8 cellular contexts compared by ENCODE assay signal in the genomic region with DNA sequence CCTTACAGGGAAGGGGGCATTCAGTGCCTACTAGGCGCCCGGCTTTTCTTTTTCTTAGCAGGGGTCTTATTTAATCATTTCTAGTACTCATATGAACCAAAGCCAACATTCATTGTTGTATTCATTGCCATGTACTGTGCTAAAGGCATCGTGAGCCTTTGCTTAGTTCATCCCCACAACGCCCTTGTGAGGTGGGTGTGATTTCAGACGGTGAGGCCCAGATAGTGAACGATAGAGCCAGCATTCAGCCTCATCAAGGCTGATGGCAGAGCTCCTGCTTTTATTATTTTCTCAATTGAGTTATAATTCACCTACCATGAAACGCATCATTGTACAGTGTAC. TPM values are rescaled to one million over a fixed set of nuclear protein-coding genes. Genes with fewer than 3 reads are reported as not detected.
DNase-seq lines count a peak whose midpoint lies in the region; ATAC-seq and TF ChIP-seq lines count a peak whose summit lies in the region.

No MANE protein-coding gene starts in this region.

- no peak for DNase-seq in ovary
- DNase-seq in activated CD8-positive, alpha-beta memory T cell treated with anti-CD3 and anti-CD28 coated beads, Interleukin-2, amount 50 U/mL, for 4 hours = no peak

- H3K4me1 ChIP-seq in duodenal mucosa (ENCODE audit: control insufficient read depth in 1 of 2, insufficient read depth in 2 of 2, low read length in 2 of 2) (peaks cover 11 to 15% of the 10 kb centered on the region in 2 donors), ovary (ENCODE audit: insufficient read depth) (peaks cover 4% of the 10 kb centered on the region)

- intact Hi-C loops in ovary (cut with DNase I) = no loop called here

- H3K9me3 ChIP-seq in duodenal mucosa (ENCODE audit: control insufficient read depth in 1 of 2, low read length in 2 of 2) = no peaks in the 10 kb centered on the region
- no peaks in the 10 kb centered on the region for H3K9me3 ChIP-seq in ovary

- H3K9ac ChIP-seq in duodenal mucosa (ENCODE audit: low read depth in 1 of 2, low read length in 2 of 2) = peak overlapping the region; percentile 2 to 20

- H3K4me3 ChIP-seq in duodenal mucosa (ENCODE audit: low read depth in 1 of 2, low read length in 2 of 2) (peak overlapping the region in 1 of 2 donors; percentile 46), ovary (peak overlapping the region; percentile 5)

- H3K27ac ChIP-seq in duodenal mucosa (ENCODE audit: low read depth, low read length) (no peak overlapping the region), ovary (peak overlapping the region in 1 of 2 donors; percentile 42)

- TF ChIP-seq POLR2A in ovary (IDR thresholded peaks at IDR 0.05) = no peak

- TF ChIP-seq CTCF in ovary (IDR thresholded peaks at IDR 0.05) = no peak

- ATAC-seq in GM18498 (IDR thresholded peaks at IDR 0.05; ENCODE audit: unreplicated experiment) = peak; percentile 13
- ATAC-seq in HG03432 (IDR thresholded peaks at IDR 0.05; ENCODE audit: unreplicated experiment) = peak; percentile 21
- ATAC-seq in GM19452 (IDR thresholded peaks at IDR 0.05; ENCODE audit: unreplicated experiment) = no peak
- ATAC-seq in GM19455 (IDR thresholded peaks at IDR 0.05; ENCODE audit: unreplicated experiment) = no peak
- ATAC-seq in GM18858 (IDR thresholded peaks at IDR 0.05; ENCODE audit: unreplicated experiment) = no peak

- H3K27me3 ChIP-seq in duodenal mucosa (ENCODE audit: control insufficient read depth in 1 of 2, insufficient read depth in 2 of 2, low read length in 2 of 2) = no peaks in the 10 kb centered on the region
- no peaks in the 10 kb centered on the region for H3K27me3 ChIP-seq in ovary

- no peak for TF ChIP-seq EP300 in ovary (IDR thresholded peaks at IDR 0.05)

- H3K36me3 ChIP-seq in duodenal mucosa (ENCODE audit: control insufficient read depth in 1 of 2, insufficient read depth in 2 of 2, low read length in 2 of 2) (no peaks in the 10 kb centered on the region), ovary (no peaks in the 10 kb centered on the region)

- 55 to 61% (median 56%) methylated on average over 7 of the region's 7 CpGs for WGBS in ovary, 3 donors

RNA-seq across cellular contexts. Expression of a gene that starts 50.0 kb away (rescaled TPM):
- total RNA-seq in ovary = 10 to 100 TPM; 12.8 to 40.2 (median 35.8) TPM
- polyA plus RNA-seq in ovary = 10 to 100 TPM; 19.9 to 63.1 TPM

Comparison
In these comparisons a context has a peak if more than half of its experiments do, and no peak if none do; other contexts are left out.
1. ATAC-seq: peak in GM18498 (single experiment) and HG03432 (single experiment); none in GM19452 (single experiment), GM19455 (single experiment) and GM18858 (single experiment).